ENCODE assay signal across 26 cellular contexts in genomic region chr3:81476652-81477051, GRCh38.
"Had no signal": no experiment of that assay in that cellular context is flagged by ENCODE, and none has a peak within 500 bp of the region (broad histone marks: within the 10 kb centered on the region; RNA-seq: fewer than 3 reads in every experiment).

No MANE protein-coding gene starts in this region.

- FAIRE-seq: kidney had no signal

- DNase-seq: activated CD4-positive, alpha-beta T cell treated with anti-CD3 and anti-CD28 coated beads for 1 hour; activated CD4-positive, alpha-beta T cell treated with anti-CD3 and anti-CD28 coated beads, Interleukin-2, amount 50 U/mL, for 1 hour; activated CD8-positive, alpha-beta memory T cell treated with anti-CD3 and anti-CD28 coated beads, Interleukin-2, amount 10 ng/mL, durations not matched to agents 7 days and 5 days; activated CD8-positive, alpha-beta T cell treated with anti-CD3 and anti-CD28 coated beads, Interleukin-2, amount 10 ng/mL, durations not matched to agents 7 days and 5 days; activated naive CD8-positive, alpha-beta T cell treated with anti-CD3 and anti-CD28 coated beads, Interleukin-2, amount 50 U/mL, for 24 hours; activated T-cell treated with anti-CD3 and anti-CD28 coated beads, Interleukin-2, amount 50 U/mL, for 48 hours; amygdala; caudate nucleus; cortex of kidney; heart left ventricle; hypothalamus; immature natural killer cell; kidney; left colon; naive B cell; occipital lobe; psoas muscle; spleen; stimulated activated naive CD4-positive, alpha-beta T cell; T1000; tibial artery had no signal

- H3K27me3 ChIP-seq: gastroesophageal sphincter, heart left ventricle, right atrium auricular region, spleen, suprapubic skin, tibial artery had no signal

- H3K36me3 ChIP-seq: gastroesophageal sphincter, heart left ventricle, right atrium auricular region, spleen, suprapubic skin, tibial artery had no signal

- H3K4me1 ChIP-seq: parathyroid adenoma, psoas muscle, right atrium auricular region, spleen, suprapubic skin had no signal

- H2AFZ ChIP-seq: parathyroid adenoma had no signal

- H3K4me3 ChIP-seq: gastroesophageal sphincter, heart left ventricle, psoas muscle, right atrium auricular region, spleen, suprapubic skin, tibial artery had no signal

- H3K9me3 ChIP-seq: gastroesophageal sphincter, heart left ventricle, psoas muscle, right atrium auricular region, spleen, suprapubic skin, tibial artery had no signal

- H3K9ac ChIP-seq: parathyroid adenoma had no signal

- H3K27ac ChIP-seq: gastroesophageal sphincter, heart left ventricle, parathyroid adenoma, psoas muscle, right atrium auricular region, spleen, suprapubic skin, tibial artery had no signal

- H3K79me2 ChIP-seq: parathyroid adenoma had no signal

- ATAC-seq: activated CD8-positive, alpha-beta memory T cell treated with anti-CD3 and anti-CD28 coated beads, Interleukin-2, amount 10 ng/mL, durations not matched to agents 7 days and 5 days; activated CD8-positive, alpha-beta T cell treated with anti-CD3 and anti-CD28 coated beads, Interleukin-2, amount 10 ng/mL, durations not matched to agents 7 days and 5 days; activated naive CD8-positive, alpha-beta T cell treated with anti-CD3 and anti-CD28 coated beads, Interleukin-2, amount 50 U/mL, for 24 hours; gastroesophageal sphincter; heart left ventricle; left colon; psoas muscle; WTC11 had no signal
